ENCODE assay signal across 12 cellular contexts in genomic region chr1:212981025-212981495, GRCh38. TPM values are rescaled to one million over a fixed set of nuclear protein-coding genes. Genes with fewer than 3 reads are reported as not detected.
DNase-seq lines count a peak whose midpoint lies in the region; ATAC-seq, FAIRE-seq and TF ChIP-seq lines count a peak whose summit lies in the region.
"Had no signal": no experiment of that assay in that cellular context is flagged by ENCODE, and none has a peak within 500 bp of the region (broad histone marks: within the 10 kb centered on the region; RNA-seq: fewer than 3 reads in every experiment).

No MANE protein-coding gene starts in this region.

- H3K9me3 Mint-ChIP-seq in activated CD4-positive, alpha-beta memory T cell treated with anti-CD3 and anti-CD28 coated beads, Interleukin-2, amount 10 ng/mL, durations not matched to agents 7 days and 5 days: no peaks in the 10 kb centered on the region
- H3K9me3 Mint-ChIP-seq in activated CD4-positive, alpha-beta memory T cell treated with anti-CD3 and anti-CD28 coated beads for 36 hours: no peaks in the 10 kb centered on the region
- H3K9me3 Mint-ChIP-seq in astrocyte (ENCODE audit: unreplicated experiment): peaks cover under 1% of the 10 kb centered on the region
- H3K9me3 Mint-ChIP-seq: dendritic cell treated with granulocyte-macrophage colony-stimulating factor and Interleukin-4, amounts not matched to agents 40 ng/mL and 50 ng/mL, for 4 days had no signal

- H3K79me2 ChIP-seq in astrocyte (ENCODE audit: insufficient read depth, low read length): no peaks in the 10 kb centered on the region

- H3K27me3 ChIP-seq in astrocyte (ENCODE audit: insufficient read depth, low read length): no peaks in the 10 kb centered on the region

- FAIRE-seq in astrocyte (lab: Jason Lieb, UNC) (no peak), urothelium cell line (lab: Jason Lieb, UNC) (no peak)
- FAIRE-seq: keratinocyte had no signal

- peaks cover 10% of the 10 kb centered on the region for H3K4me1 ChIP-seq in astrocyte (ENCODE audit: insufficient read depth, low read length)

- POLR2A ChIA-PET in activated CD4-positive, alpha-beta memory T cell treated with anti-CD3 and anti-CD28 coated beads, Interleukin-2, amount 10 ng/mL, durations not matched to agents 7 days and 5 days (lab: Charles Lee): interaction anchor here (0.9 to 1.1 kb wide), 2 partner anchors 9 to 11 kb away, joined by 3 read pairs; no protein-coding TSS in a partner anchor
- POLR2A ChIA-PET in activated CD4-positive, alpha-beta memory T cell treated with anti-CD3 and anti-CD28 coated beads for 36 hours (lab: Charles Lee): no interaction called here

- H3K36me3 ChIP-seq in astrocyte (ENCODE audit: insufficient read depth, low read length): no peaks in the 10 kb centered on the region
- H3K36me3 ChIP-seq: thoracic aorta had no signal

- TF ChIP-seq CTCF in astrocyte (IDR thresholded peaks at IDR 0.05; ENCODE audit: insufficient read depth, low read depth, low read length): no peak

- peak overlapping the region; percentile 38 for H3K4me2 ChIP-seq in astrocyte (ENCODE audit: low read length)

- H3K36me3 Mint-ChIP-seq in activated CD4-positive, alpha-beta memory T cell treated with anti-CD3 and anti-CD28 coated beads, Interleukin-2, amount 10 ng/mL, durations not matched to agents 7 days and 5 days (ENCODE audit: low read depth): no peaks in the 10 kb centered on the region
- H3K36me3 Mint-ChIP-seq in activated CD4-positive, alpha-beta memory T cell treated with anti-CD3 and anti-CD28 coated beads for 36 hours: no peaks in the 10 kb centered on the region
- peaks cover 11% of the 10 kb centered on the region for H3K36me3 Mint-ChIP-seq in astrocyte (ENCODE audit: low read depth, unreplicated experiment)

- H3K27ac Mint-ChIP-seq in activated CD4-positive, alpha-beta memory T cell treated with anti-CD3 and anti-CD28 coated beads, Interleukin-2, amount 10 ng/mL, durations not matched to agents 7 days and 5 days: no peak overlapping the region
- H3K27ac Mint-ChIP-seq in activated CD4-positive, alpha-beta memory T cell treated with anti-CD3 and anti-CD28 coated beads for 36 hours: no peak overlapping the region
- no peak overlapping the region for H3K27ac Mint-ChIP-seq in astrocyte (ENCODE audit: unreplicated experiment)
- H3K27ac Mint-ChIP-seq: dendritic cell treated with granulocyte-macrophage colony-stimulating factor and Interleukin-4, amounts not matched to agents 40 ng/mL and 50 ng/mL, for 4 days had no signal

- no peaks in the 10 kb centered on the region for H3K27me3 Mint-ChIP-seq in activated CD4-positive, alpha-beta memory T cell treated with anti-CD3 and anti-CD28 coated beads, Interleukin-2, amount 10 ng/mL, durations not matched to agents 7 days and 5 days
- H3K27me3 Mint-ChIP-seq in activated CD4-positive, alpha-beta memory T cell treated with anti-CD3 and anti-CD28 coated beads for 36 hours: peaks cover 2% of the 10 kb centered on the region
- H3K27me3 Mint-ChIP-seq in astrocyte (ENCODE audit: low read depth, unreplicated experiment): peaks cover 11% of the 10 kb centered on the region

- CTCF ChIA-PET in activated CD4-positive, alpha-beta memory T cell treated with anti-CD3 and anti-CD28 coated beads, Interleukin-2, amount 10 ng/mL, durations not matched to agents 7 days and 5 days (lab: Charles Lee): no interaction called here
- CTCF ChIA-PET in activated CD4-positive, alpha-beta memory T cell treated with anti-CD3 and anti-CD28 coated beads for 36 hours (lab: Charles Lee): interaction anchor here (1.0 to 2.7 kb wide), 4 partner anchors 13 to 123 kb away, joined by 4 to 10 read pairs (median 7); no protein-coding TSS in a partner anchor

- no peak overlapping the region for H3K4me3 Mint-ChIP-seq in activated CD4-positive, alpha-beta memory T cell treated with anti-CD3 and anti-CD28 coated beads, Interleukin-2, amount 10 ng/mL, durations not matched to agents 7 days and 5 days
- no peak overlapping the region for H3K4me3 Mint-ChIP-seq in activated CD4-positive, alpha-beta memory T cell treated with anti-CD3 and anti-CD28 coated beads for 36 hours
- no peak overlapping the region for H3K4me3 Mint-ChIP-seq in astrocyte (ENCODE audit: unreplicated experiment)
- H3K4me3 Mint-ChIP-seq: dendritic cell treated with granulocyte-macrophage colony-stimulating factor and Interleukin-4, amounts not matched to agents 40 ng/mL and 50 ng/mL, for 4 days had no signal

- no peak overlapping the region for H3K4me3 ChIP-seq in astrocyte (ENCODE audit: insufficient read depth, low read depth, low read length)
- H3K4me3 ChIP-seq: thoracic aorta had no signal

- intact Hi-C loops in activated CD4-positive, alpha-beta memory T cell treated with anti-CD3 and anti-CD28 coated beads for 36 hours (cut with micrococcal nuclease): no loop called here

- peak overlapping the region; percentile 69 for H3K27ac ChIP-seq in astrocyte (ENCODE audit: low read depth, low read length)

- peak overlapping the region; percentile 3 for H3K9ac ChIP-seq in astrocyte (ENCODE audit: low read length)

- ATAC-seq in HG02571 (IDR thresholded peaks at IDR 0.05; ENCODE audit: unreplicated experiment): no peak

- peak; percentile 11 for DNase-seq in activated CD4-positive, alpha-beta memory T cell treated with anti-CD3 and anti-CD28 coated beads, Interleukin-2, amount 10 ng/mL, durations not matched to agents 7 days and 5 days
- DNase-seq in activated CD4-positive, alpha-beta memory T cell treated with anti-CD3 and anti-CD28 coated beads for 36 hours: no peak
- DNase-seq in astrocyte (ENCODE audit: low read depth) (no peak), left kidney (ENCODE audit: low read depth, low spot score) (peak; percentile 87), urothelium cell line (ENCODE audit: low spot score) (peak; percentile 26), superior temporal gyrus (ENCODE audit: extremely low spot score) (no peak)
- no peak for DNase-seq in stimulated activated CD4-positive, alpha-beta T cell treated with anti-CD3 and anti-CD28 coated beads, Interleukin-15, amount 100 ng/mL, for 24 hours
- DNase-seq: KG1 had no signal

- H2AFZ ChIP-seq in astrocyte (ENCODE audit: low read depth, low read length): no peak overlapping the region

- H3K4me1 Mint-ChIP-seq in activated CD4-positive, alpha-beta memory T cell treated with anti-CD3 and anti-CD28 coated beads, Interleukin-2, amount 10 ng/mL, durations not matched to agents 7 days and 5 days: peaks cover 59% of the 10 kb centered on the region
- H3K4me1 Mint-ChIP-seq in activated CD4-positive, alpha-beta memory T cell treated with anti-CD3 and anti-CD28 coated beads for 36 hours (ENCODE audit: low read depth): peaks cover 36% of the 10 kb centered on the region
- H3K4me1 Mint-ChIP-seq in astrocyte (ENCODE audit: low read depth, unreplicated experiment): peaks cover 12% of the 10 kb centered on the region

- no peaks in the 10 kb centered on the region for H3K9me3 ChIP-seq in astrocyte (ENCODE audit: insufficient read depth, low read depth, low read length)
- H3K9me3 ChIP-seq: thoracic aorta had no signal

- H4K20me1 ChIP-seq in astrocyte (ENCODE audit: insufficient read depth, low read length): no peaks in the 10 kb centered on the region

RNA-seq across cellular contexts. Expression of gene VASH2, which starts 30.7 kb away (rescaled TPM):
- under 1 TPM; 0.23 to 0.48 TPM for total RNA-seq in activated CD4-positive, alpha-beta memory T cell treated with anti-CD3 and anti-CD28 coated beads, Interleukin-2, amount 10 ng/mL, durations not matched to agents 7 days and 5 days
- under 1 TPM; 0.57 to 0.63 TPM for total RNA-seq in activated CD4-positive, alpha-beta memory T cell treated with anti-CD3 and anti-CD28 coated beads for 36 hours
- total RNA-seq in astrocyte: 7.1 and 10.0 TPM in 2 replicates

RNA-seq across cellular contexts. Expression of gene ANGEL2, which starts 34.6 kb away (rescaled TPM):
- 10 to 100 TPM; 45.0 to 46.2 TPM for total RNA-seq in activated CD4-positive, alpha-beta memory T cell treated with anti-CD3 and anti-CD28 coated beads, Interleukin-2, amount 10 ng/mL, durations not matched to agents 7 days and 5 days
- total RNA-seq in activated CD4-positive, alpha-beta memory T cell treated with anti-CD3 and anti-CD28 coated beads for 36 hours: 10 to 100 TPM; 41.3 to 46.4 TPM
- 21.4 and 21.6 TPM in 2 replicates for total RNA-seq in astrocyte

Comparison
In these comparisons a context has a peak if more than half of its experiments do, and no peak if none do; other contexts are left out.
1. DNase-seq: peak in activated CD4-positive, alpha-beta memory T cell treated with anti-CD3 and anti-CD28 coated beads, Interleukin-2, amount 10 ng/mL, durations not matched to agents 7 days and 5 days (single experiment), left kidney (single experiment) and urothelium cell line (single experiment); none in activated CD4-positive, alpha-beta memory T cell treated with anti-CD3 and anti-CD28 coated beads for 36 hours (single experiment), astrocyte (single experiment), stimulated activated CD4-positive, alpha-beta T cell treated with anti-CD3 and anti-CD28 coated beads, Interleukin-15, amount 100 ng/mL, for 24 hours (single experiment) and superior temporal gyrus (single experiment).